Comparison of ENCODE assay signal across 8 cellular contexts in the genomic region with DNA sequence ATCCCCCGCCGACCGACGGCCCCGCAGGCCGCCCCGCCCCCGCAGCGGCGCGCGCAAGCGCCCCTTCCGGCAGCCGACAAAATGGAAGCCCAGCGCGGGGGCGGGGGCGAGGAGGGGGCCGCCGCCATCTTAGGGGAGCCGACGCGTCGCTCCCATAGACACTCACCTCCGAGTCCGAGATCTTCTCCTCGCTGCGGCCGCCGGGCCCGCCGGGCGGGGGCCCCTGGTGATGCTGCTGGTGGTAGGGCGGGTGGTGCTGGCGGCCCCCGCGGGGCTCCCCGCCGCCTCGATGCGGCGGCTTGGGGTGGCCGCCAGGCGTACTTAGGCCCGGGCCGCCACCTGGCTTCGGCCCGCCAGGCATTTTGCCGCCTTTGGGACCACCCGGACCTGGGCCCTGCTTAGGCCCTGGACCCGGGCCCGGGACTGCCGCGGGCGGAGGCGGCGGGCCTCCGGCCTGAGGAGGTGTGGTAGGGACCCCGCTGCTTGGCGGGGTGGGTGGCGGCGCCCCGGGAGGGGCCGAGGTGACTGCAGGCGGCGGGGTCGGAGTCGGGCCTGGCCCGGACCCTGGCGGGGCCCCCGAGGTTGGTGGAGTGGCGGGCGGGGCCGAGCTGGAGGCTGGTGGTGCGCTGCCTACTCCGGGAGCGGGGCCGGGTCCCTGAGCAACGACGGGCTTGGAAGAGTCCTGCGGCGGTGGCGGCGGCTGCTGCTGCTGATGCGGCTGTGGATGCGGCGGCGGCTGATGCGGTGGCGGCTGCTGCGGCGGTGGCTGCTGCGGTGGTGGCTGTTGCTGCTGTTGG. TPM values are rescaled to one million over a fixed set of nuclear protein-coding genes. Genes with fewer than 3 reads are reported as not detected.
A peak's percentile ranks its signal among the peaks of the same experiment; 100 is the strongest.
DNase-seq lines count a peak whose midpoint lies in the region; ATAC-seq and TF ChIP-seq lines count a peak whose summit lies in the region.

No MANE protein-coding gene starts in this region.

- DNase-seq in HAP-1 (ENCODE audit: low spot score in 2 of 2) (peak; percentile 53 to 87), NAMALWA (ENCODE audit: low spot score) (peak; percentile 81), SKM-1 treated with dmso at 0.1 percent for 144 hours (lab: John Stamatoyannopoulos, UW; ENCODE audit: unreplicated experiment) (peak; percentile 45), Right ventricle myocardium superior (peak; percentile 93), thyroid gland (peak; percentile 87 to 90)
- peak; percentile 93 for DNase-seq in activated naive CD8-positive, alpha-beta T cell treated with anti-CD3 and anti-CD28 coated beads for 36 hours

- H3F3A ChIP-seq in DOHH2 (ENCODE audit: control insufficient read depth, insufficient read depth) = peaks cover 30% of the 10 kb centered on the region

- ATAC-seq in Right ventricle myocardium superior (ENCODE audit: poor library complexity) = peak; percentile 85

- no peaks in the 10 kb centered on the region for H3K9me3 ChIP-seq in DOHH2 (ENCODE audit: control insufficient read depth, insufficient read depth, low read length)
- 0 out of 2 replicates have a peak, but pooled peaks cover 4% of the 10 kb centered on the region for H3K9me3 ChIP-seq in HAP-1
- H3K9me3 ChIP-seq in parathyroid adenoma (ENCODE audit: control insufficient read depth, low read length) = peaks cover 2% of the 10 kb centered on the region
- no peaks in the 10 kb centered on the region for H3K9me3 ChIP-seq in thyroid gland

- peak overlapping the region; percentile 94 for H3K4me2 ChIP-seq in DOHH2 (ENCODE audit: low read length)
- H3K4me2 ChIP-seq in parathyroid adenoma (ENCODE audit: low read length) = peak overlapping the region; percentile 97

- peak overlapping the region; percentile 98 for H3K9ac ChIP-seq in parathyroid adenoma

- H3K27ac ChIP-seq in DOHH2 (ENCODE audit: low read depth, low read length) = peak overlapping the region; percentile 75
- H3K27ac ChIP-seq in parathyroid adenoma = peak overlapping the region; percentile 94
- peak overlapping the region; percentile 92 to 99 (median 98) for H3K27ac ChIP-seq in thyroid gland

- peak overlapping the region; percentile 95 for H3K4me3 Mint-ChIP-seq in activated naive CD8-positive, alpha-beta T cell treated with anti-CD3 and anti-CD28 coated beads for 36 hours

- intact Hi-C loops in Right ventricle myocardium superior (cut with DNase I) = no loop called here
- intact Hi-C loops in thyroid gland (cut with DNase I) = loop anchor here (5.0 kb wide), 1 partner anchor 160 kb away; the partner anchor contains the start of gene ZMYM6

- no peaks in the 10 kb centered on the region for H3K9me3 Mint-ChIP-seq in activated naive CD8-positive, alpha-beta T cell treated with anti-CD3 and anti-CD28 coated beads for 36 hours

- peaks cover 38% of the 10 kb centered on the region for H3K4me1 ChIP-seq in DOHH2 (ENCODE audit: control insufficient read depth, low read length)
- H3K4me1 ChIP-seq in HAP-1 = peaks cover 24% of the 10 kb centered on the region
- H3K4me1 ChIP-seq in parathyroid adenoma = peaks cover 2% of the 10 kb centered on the region
- peaks cover 21 to 22% of the 10 kb centered on the region in 2 donors for H3K4me1 ChIP-seq in thyroid gland

- peaks cover 40% of the 10 kb centered on the region for H3K4me1 Mint-ChIP-seq in activated naive CD8-positive, alpha-beta T cell treated with anti-CD3 and anti-CD28 coated beads for 36 hours

- peaks cover 56% of the 10 kb centered on the region for H3K36me3 ChIP-seq in DOHH2 (ENCODE audit: control insufficient read depth, low read length)
- peaks cover 57% of the 10 kb centered on the region for H3K36me3 ChIP-seq in HAP-1 (replicated peaks)
- no peaks in the 10 kb centered on the region for H3K36me3 ChIP-seq in parathyroid adenoma (ENCODE audit: control insufficient read depth, insufficient read depth, low read length)
- H3K36me3 ChIP-seq in thyroid gland = peaks cover 28 to 46% of the 10 kb centered on the region in 2 donors

- TF ChIP-seq CTCF in DOHH2 (IDR thresholded peaks at IDR 0.05; ENCODE audit: low read depth, low read length, poor library complexity, severe bottlenecking) (no peak), parathyroid adenoma (IDR thresholded peaks at IDR 0.05) (peak; percentile 25), thyroid gland (IDR thresholded peaks at IDR 0.05) (no peak)

- peak overlapping the region; percentile 77 for H2AFZ ChIP-seq in parathyroid adenoma

- in situ Hi-C loops in HAP-1 (cut with MboI; ENCODE audit: low sequenced_read_pairs) = no loop called here

- 0 to 1% methylated on average over 8 to 21 of the region's 94 CpGs for WGBS in thyroid gland, 2 donors

- H3K27me3 ChIP-seq in DOHH2 (ENCODE audit: control insufficient read depth, low read length) = no peaks in the 10 kb centered on the region
- H3K27me3 ChIP-seq in HAP-1 (ENCODE audit: low read depth) = no peaks in the 10 kb centered on the region; the same call in 1 of the 2 replicates
- H3K27me3 ChIP-seq in parathyroid adenoma (ENCODE audit: control insufficient read depth, insufficient read depth, low read length) = no peaks in the 10 kb centered on the region
- H3K27me3 ChIP-seq in thyroid gland = no peaks in the 10 kb centered on the region

- H3K27ac Mint-ChIP-seq in activated naive CD8-positive, alpha-beta T cell treated with anti-CD3 and anti-CD28 coated beads for 36 hours = peak overlapping the region; percentile 98

- peaks cover 47% of the 10 kb centered on the region for H3K36me3 Mint-ChIP-seq in activated naive CD8-positive, alpha-beta T cell treated with anti-CD3 and anti-CD28 coated beads for 36 hours

- H3K27me3 Mint-ChIP-seq in activated naive CD8-positive, alpha-beta T cell treated with anti-CD3 and anti-CD28 coated beads for 36 hours = no peaks in the 10 kb centered on the region

- TF ChIP-seq POLR2A in thyroid gland (IDR thresholded peaks at IDR 0.05) = peak in 1 of 2 donors; percentile 82

- H4K20me1 ChIP-seq in DOHH2 (ENCODE audit: control insufficient read depth, insufficient read depth, low read depth, low read length) = peaks cover 44% of the 10 kb centered on the region

- H3K9me2 ChIP-seq in DOHH2 (replicated peaks; ENCODE audit: control insufficient read depth, low read length) = no peaks in the 10 kb centered on the region

- H3K4me3 ChIP-seq in DOHH2 (ENCODE audit: low read length) = peak overlapping the region; percentile 93
- peak overlapping the region; percentile 100 for H3K4me3 ChIP-seq in HAP-1
- H3K4me3 ChIP-seq in parathyroid adenoma (ENCODE audit: low read depth, low read length) = peak overlapping the region; percentile 86
- H3K4me3 ChIP-seq in thyroid gland (replicated peaks in 1 of 3) = peak overlapping the region; percentile 94 to 100 (median 98)

- H3K79me2 ChIP-seq in DOHH2 (ENCODE audit: control insufficient read depth, low read length) (peaks cover 63% of the 10 kb centered on the region), parathyroid adenoma (peaks cover 33% of the 10 kb centered on the region)

RNA-seq across cellular contexts. Expression of gene SFPQ, which starts 0.7 kb away (rescaled TPM):
- total RNA-seq in activated naive CD8-positive, alpha-beta T cell treated with anti-CD3 and anti-CD28 coated beads for 36 hours = 100 to 1,000 TPM; 423 to 440 TPM
- total RNA-seq in Right ventricle myocardium superior (78.1 TPM), thyroid gland (100 to 1,000 TPM; 178 to 299 (median 239) TPM)

Comparison
In these comparisons a context has a peak if more than half of its experiments do, and no peak if none do; other contexts are left out.
1. Peak in every context shown above with its lines: DNase-seq, ATAC-seq, H3K4me3 ChIP-seq and H3K27ac ChIP-seq.